Comparison of ENCODE assay signal across 26 cellular contexts in genomic region chr13:32895296-32895695, GRCh38.
"Had no signal": no experiment of that assay in that cellular context is flagged by ENCODE, and none has a peak within 500 bp of the region (broad histone marks: within the 10 kb centered on the region; RNA-seq: fewer than 3 reads in every experiment).

No MANE protein-coding gene starts in this region.

- H3K4me3 ChIP-seq: heart left ventricle, ovary, right lobe of liver, thoracic aorta had no signal

- H3K9me3 ChIP-seq: heart left ventricle, ovary, right lobe of liver, thoracic aorta had no signal

- H3K27me3 Mint-ChIP-seq: activated naive CD4-positive, alpha-beta T cell treated with anti-CD3 and anti-CD28 coated beads, Interleukin-2, amount 10 ng/mL, durations not matched to agents 7 days and 5 days; activated naive CD8-positive, alpha-beta T cell treated with anti-CD3 and anti-CD28 coated beads, Interleukin-2, amount 10 ng/mL, durations not matched to agents 7 days and 5 days had no signal

- ATAC-seq: esophagus mucosa; heart left ventricle; naive thymus-derived CD4-positive, alpha-beta T cell; right lobe of liver had no signal

- H3K4me1 Mint-ChIP-seq: activated naive CD4-positive, alpha-beta T cell treated with anti-CD3 and anti-CD28 coated beads, Interleukin-2, amount 10 ng/mL, durations not matched to agents 7 days and 5 days; activated naive CD8-positive, alpha-beta T cell treated with anti-CD3 and anti-CD28 coated beads, Interleukin-2, amount 10 ng/mL, durations not matched to agents 7 days and 5 days; endodermal cell; memory B cell; naive thymus-derived CD4-positive, alpha-beta T cell had no signal

- H3K4me1 ChIP-seq: right lobe of liver had no signal

- H3K36me3 Mint-ChIP-seq: activated CD4-positive, alpha-beta memory T cell treated with anti-CD3 and anti-CD28 coated beads for 36 hours had no signal

- H3K27me3 ChIP-seq: brain microvascular endothelial cell, heart left ventricle, ovary, right lobe of liver had no signal

- H3K4me3 Mint-ChIP-seq: activated CD4-positive, alpha-beta memory T cell treated with anti-CD3 and anti-CD28 coated beads for 36 hours; activated naive CD4-positive, alpha-beta T cell treated with anti-CD3 and anti-CD28 coated beads, Interleukin-2, amount 10 ng/mL, durations not matched to agents 7 days and 5 days; activated naive CD8-positive, alpha-beta T cell treated with anti-CD3 and anti-CD28 coated beads, Interleukin-2, amount 10 ng/mL, durations not matched to agents 7 days and 5 days; activated T-cell treated with anti-CD3 and anti-CD28 coated beads, Interleukin-2, amount 50 U/mL, for 24 hours; endodermal cell; memory B cell had no signal

- H3K36me3 ChIP-seq: brain microvascular endothelial cell, heart left ventricle, ovary, right lobe of liver, thoracic aorta had no signal

- H3K27ac ChIP-seq: brain microvascular endothelial cell, foreskin keratinocyte, heart left ventricle, ovary, right lobe of liver, thoracic aorta, VCaP had no signal

- H3K9me3 Mint-ChIP-seq: activated CD4-positive, alpha-beta memory T cell treated with anti-CD3 and anti-CD28 coated beads for 36 hours; activated T-cell treated with anti-CD3 and anti-CD28 coated beads, Interleukin-2, amount 50 U/mL, for 24 hours; endodermal cell; memory B cell had no signal

- DNase-seq: activated CD4-positive, alpha-beta memory T cell treated with anti-CD3 and anti-CD28 coated beads for 36 hours; activated CD4-positive, alpha-beta T cell treated with anti-CD3 and anti-CD28 coated beads for 4 hours; activated CD8-positive, alpha-beta memory T cell treated with anti-CD3 and anti-CD28 coated beads, Interleukin-2, amount 50 U/mL, for 48 hours; activated gamma-delta T cell; activated naive CD4-positive, alpha-beta T cell treated with anti-CD3 and anti-CD28 coated beads, Interleukin-2, amount 10 ng/mL, durations not matched to agents 7 days and 5 days; activated naive CD8-positive, alpha-beta T cell treated with anti-CD3 and anti-CD28 coated beads, Interleukin-2, amount 10 ng/mL, durations not matched to agents 7 days and 5 days; activated T-cell treated with anti-CD3 and anti-CD28 coated beads, Interleukin-2, amount 50 U/mL, for 24 hours; amniotic stem cell; caudate nucleus; endodermal cell; heart left ventricle; hypothalamus; midbrain; naive thymus-derived CD4-positive, alpha-beta T cell; ovary; right lobe of liver; stimulated activated CD4-positive, alpha-beta T cell treated with anti-CD3 and anti-CD28 coated beads, Interleukin-2, amount 100 ng/mL, for 48 hours; stimulated activated naive CD8-positive, alpha-beta T cell treated with anti-CD3 and anti-CD28 coated beads, Interleukin-15, Interleukin-2, amounts not matched to agents 100 U/mL and 50 U/mL, for 24 hours; trophoblast cell had no signal

- H3K27ac Mint-ChIP-seq: activated CD4-positive, alpha-beta memory T cell treated with anti-CD3 and anti-CD28 coated beads for 36 hours; activated naive CD4-positive, alpha-beta T cell treated with anti-CD3 and anti-CD28 coated beads, Interleukin-2, amount 10 ng/mL, durations not matched to agents 7 days and 5 days; activated naive CD8-positive, alpha-beta T cell treated with anti-CD3 and anti-CD28 coated beads, Interleukin-2, amount 10 ng/mL, durations not matched to agents 7 days and 5 days; activated T-cell treated with anti-CD3 and anti-CD28 coated beads, Interleukin-2, amount 50 U/mL, for 24 hours; endodermal cell; memory B cell; progenitor cell of endocrine pancreas had no signal
